ENCODE assay signal across 24 cellular contexts in the genomic region with DNA sequence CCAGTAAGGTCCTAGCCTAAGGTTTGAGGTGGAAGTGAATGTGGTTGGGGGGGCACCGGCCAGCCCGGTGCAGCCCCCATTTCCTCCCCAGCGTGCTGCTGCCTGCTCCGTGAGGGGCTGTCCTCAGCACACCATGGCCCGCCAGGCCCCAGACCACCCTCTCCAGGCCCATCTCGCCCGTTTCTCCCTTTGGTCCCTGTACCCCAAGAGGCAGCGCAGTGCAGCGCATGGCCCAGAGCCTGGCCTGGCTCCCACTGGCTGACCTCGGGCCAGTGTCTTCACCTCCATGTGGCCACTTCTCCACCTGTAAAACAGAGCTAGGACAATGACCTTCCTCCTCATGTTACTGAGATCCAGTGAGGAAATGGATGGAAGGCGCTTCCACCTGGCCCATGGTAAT.
"Had no signal": no experiment of that assay in that cellular context is flagged by ENCODE, and none has a peak within 500 bp of the region (broad histone marks: within the 10 kb centered on the region; RNA-seq: fewer than 3 reads in every experiment).

No MANE protein-coding gene starts in this region.

- FAIRE-seq: bronchial epithelial cell had no signal

- ATAC-seq: activated CD4-positive, alpha-beta T cell treated with anti-CD3 and anti-CD28 coated beads for 36 hours; activated T-cell treated with anti-CD3 and anti-CD28 coated beads, Interleukin-2, amount 50 U/mL, for 72 hours; Right ventricle myocardium inferior had no signal

- H3K4me3 Mint-ChIP-seq: activated CD4-positive, alpha-beta memory T cell treated with anti-CD3 and anti-CD28 coated beads, Interleukin-2, amount 10 ng/mL, durations not matched to agents 7 days and 5 days; activated CD4-positive, alpha-beta T cell treated with anti-CD3 and anti-CD28 coated beads for 36 hours; activated T-cell treated with anti-CD3 and anti-CD28 coated beads, Interleukin-2, amount 50 U/mL, for 72 hours had no signal

- H3K9me3 Mint-ChIP-seq: activated CD4-positive, alpha-beta memory T cell treated with anti-CD3 and anti-CD28 coated beads, Interleukin-2, amount 10 ng/mL, durations not matched to agents 7 days and 5 days; activated T-cell treated with anti-CD3 and anti-CD28 coated beads, Interleukin-2, amount 50 U/mL, for 72 hours; activated T-helper 2 cell treated with anti-CD3 and anti-CD28 coated beads, Interferon-gamma antibody, Interleukin-2, Interleukin-4, amounts not matched to agents 10 μg/mL and 5 μg/mL and 100 μg/mL, durations not matched to agents 14 hours and 24 hours and 36 hours had no signal

- H3K27me3 Mint-ChIP-seq: activated CD4-positive, alpha-beta memory T cell treated with anti-CD3 and anti-CD28 coated beads, Interleukin-2, amount 10 ng/mL, durations not matched to agents 7 days and 5 days; activated CD4-positive, alpha-beta T cell treated with anti-CD3 and anti-CD28 coated beads for 36 hours had no signal

- H3K4me3 ChIP-seq: SK-N-MC had no signal

- H3K4me1 Mint-ChIP-seq: activated CD4-positive, alpha-beta memory T cell treated with anti-CD3 and anti-CD28 coated beads, Interleukin-2, amount 10 ng/mL, durations not matched to agents 7 days and 5 days had no signal

- H3K27ac Mint-ChIP-seq: activated CD4-positive, alpha-beta memory T cell treated with anti-CD3 and anti-CD28 coated beads, Interleukin-2, amount 10 ng/mL, durations not matched to agents 7 days and 5 days; activated CD4-positive, alpha-beta T cell treated with anti-CD3 and anti-CD28 coated beads for 36 hours; activated T-cell treated with anti-CD3 and anti-CD28 coated beads, Interleukin-2, amount 50 U/mL, for 72 hours; activated T-helper 2 cell treated with anti-CD3 and anti-CD28 coated beads, Interferon-gamma antibody, Interleukin-2, Interleukin-4, amounts not matched to agents 10 μg/mL and 5 μg/mL and 100 μg/mL, durations not matched to agents 14 hours and 24 hours and 36 hours had no signal

- DNase-seq: activated CD4-positive, alpha-beta memory T cell treated with anti-CD3 and anti-CD28 coated beads, Interleukin-2, amount 10 ng/mL, durations not matched to agents 7 days and 5 days; activated CD4-positive, alpha-beta T cell treated with anti-CD3 and anti-CD28 coated beads for 36 hours; activated CD4-positive, alpha-beta T cell treated with anti-CD3 and anti-CD28 coated beads, Interleukin-2, amount 50 U/mL, for 1 hour; activated gamma-delta T cell treated with Interleukin-2 at 50 U/mL for 16 hours; activated naive CD4-positive, alpha-beta T cell treated with anti-CD3 and anti-CD28 coated beads, Interleukin-2, amount 50 U/mL, for 16 hours; activated T-cell treated with anti-CD3 and anti-CD28 coated beads, Interleukin-2, amount 50 U/mL, for 72 hours; aorta; central memory CD4-positive, alpha-beta T cell; Kasumi-1; NCI-H1105 treated with DMSO at 0.1 percent for 48 hours; NCI-H1436 treated with DMSO at 0.1 percent for 48 hours; NCI-H187; NCI-H2081; NCI-H2171; NCI-H2227 treated with DMSO at 0.1 percent for 48 hours; NCI-H446 treated with DMSO at 0.1 percent for 48 hours; NCI-H524 treated with DMSO at 0.1 percent for 48 hours; NCI-H748 treated with DMSO at 0.1 percent for 48 hours; T-helper 1 cell had no signal

- H3K27ac ChIP-seq: SK-N-MC, VCaP had no signal
